Comparison of ENCODE assay signal across 37 cellular contexts in the genomic region with DNA sequence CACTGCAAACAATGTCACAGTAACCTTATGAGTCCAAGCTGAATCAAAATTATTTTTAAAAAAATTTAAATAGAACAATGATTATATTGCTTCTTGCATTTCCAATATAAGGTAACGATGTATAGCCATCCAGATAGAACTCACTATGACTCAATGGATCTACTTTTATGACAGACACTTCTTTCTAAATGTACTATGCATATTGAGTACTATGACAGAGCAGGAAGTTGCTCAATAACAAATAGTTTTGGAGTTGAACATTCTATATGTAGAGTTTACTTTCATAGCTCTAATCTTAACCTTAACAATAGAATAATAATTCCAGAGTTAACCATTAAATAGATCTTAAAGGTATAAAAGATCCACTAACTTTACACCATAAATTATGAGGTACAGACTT.
"Had no signal": no experiment of that assay in that cellular context is flagged by ENCODE, and none has a peak within 500 bp of the region (broad histone marks: within the 10 kb centered on the region; RNA-seq: fewer than 3 reads in every experiment).

No MANE protein-coding gene starts in this region.

- ATAC-seq: activated CD8-positive, alpha-beta memory T cell treated with anti-CD3 and anti-CD28 coated beads, Interleukin-2, amount 10 ng/mL, durations not matched to agents 7 days and 5 days; activated T-cell treated with anti-CD3 and anti-CD28 coated beads, Interleukin-2, amount 50 U/mL, for 72 hours; activated T-helper 17 cell treated with anti-CD3 and anti-CD28 coated beads, Interleukin-2, amount 50 U/mL, for 72 hours had no signal

- H3K27me3 ChIP-seq: ascending aorta had no signal

- H3K27ac ChIP-seq: ascending aorta, PC-9, RWPE1, WERI-Rb-1 had no signal

- H3K9me3 ChIP-seq: ascending aorta had no signal

- H3K36me3 ChIP-seq: ascending aorta, WERI-Rb-1 had no signal

- FAIRE-seq: RCC 7860 had no signal

- H3K4me1 ChIP-seq: ascending aorta had no signal

- H3K4me3 ChIP-seq: ascending aorta, PC-9 had no signal

- DNase-seq: activated CD4-positive, alpha-beta memory T cell treated with anti-CD3 and anti-CD28 coated beads, Interleukin-2, amount 10 ng/mL, durations not matched to agents 7 days and 5 days; activated CD4-positive, alpha-beta T cell treated with anti-CD3 and anti-CD28 coated beads for 1 hour; activated CD4-positive, alpha-beta T cell treated with anti-CD3 and anti-CD28 coated beads for 48 hours; activated CD4-positive, CD25-positive, alpha-beta regulatory T cell; activated CD8-positive, alpha-beta memory T cell treated with anti-CD3 and anti-CD28 coated beads for 24 hours; activated CD8-positive, alpha-beta memory T cell treated with anti-CD3 and anti-CD28 coated beads, Interleukin-2, amount 10 ng/mL, durations not matched to agents 7 days and 5 days; activated CD8-positive, alpha-beta memory T cell treated with anti-CD3 and anti-CD28 coated beads, Interleukin-2, amount 50 U/mL, for 48 hours; activated gamma-delta T cell; activated naive CD4-positive, alpha-beta T cell treated with Interleukin-2 at 50 U/mL for 16 hours; activated naive CD8-positive, alpha-beta T cell treated with anti-CD3 and anti-CD28 coated beads, Interleukin-2, amount 10 ng/mL, durations not matched to agents 7 days and 5 days; activated T-cell treated with anti-CD3 and anti-CD28 coated beads, Interleukin-2, amount 50 U/mL, for 72 hours; amygdala; caudate nucleus; cerebellar nuclear complex; Kasumi-1; KG1; MM.1S; MV-4-11; NCI-H1092; NCI-H1436 treated with DMSO at 0.1 percent for 48 hours; NCI-H1694 treated with DMSO at 0.1 percent for 48 hours; NCI-H2029; NCI-H510A; NCI-H526; NCI-H748 treated with DMSO at 0.1 percent for 48 hours; NK-92 treated with Interleukin-12 subunit alpha and Interleukin-12 subunit beta, amount 100 ng/mL, for 24 hours; PC-9; Right ventricle myocardium superior; SW 1271; T-helper 1 cell; T-helper 2 cell; T-helper 9 cell; WERI-Rb-1 had no signal
